Comparison of ENCODE assay signal across 30 cellular contexts in the genomic region with DNA sequence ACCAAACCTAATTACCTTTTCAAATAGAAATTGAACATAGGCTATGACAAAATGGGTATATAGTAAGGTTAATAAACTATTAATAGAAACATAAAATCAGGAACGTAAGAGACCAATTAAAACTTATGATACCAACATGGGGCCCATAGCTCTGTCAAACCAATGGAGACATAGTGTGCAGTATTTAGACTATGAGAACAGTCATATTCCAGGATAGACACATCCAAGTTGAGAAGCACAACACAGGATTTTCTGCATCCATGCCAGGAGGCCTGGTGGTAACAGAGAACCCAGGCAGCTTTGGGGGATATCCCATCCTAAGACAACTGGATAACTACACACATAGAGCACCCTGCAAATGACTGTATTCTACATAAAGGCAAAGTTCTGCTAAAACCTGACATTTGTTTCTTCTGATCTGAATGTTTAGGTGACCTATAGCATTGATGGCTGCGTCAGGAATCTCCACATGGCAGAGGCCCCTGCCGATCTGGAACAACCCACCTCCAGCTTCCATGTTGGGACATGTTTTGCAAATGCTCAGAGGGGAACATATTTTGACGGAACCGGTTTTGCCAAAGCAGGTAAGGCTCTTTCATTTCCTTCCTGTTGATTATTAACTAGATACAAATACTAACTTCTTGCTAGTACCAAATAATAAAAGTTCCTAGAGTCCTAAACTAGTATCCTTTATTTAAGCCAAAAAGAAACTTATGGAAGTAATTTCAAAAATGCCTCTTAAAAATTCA.
DNase-seq lines count a peak whose midpoint lies in the region; ATAC-seq, FAIRE-seq and TF ChIP-seq lines count a peak whose summit lies in the region.
"Had no signal": no experiment of that assay in that cellular context is flagged by ENCODE, and none has a peak within 500 bp of the region (broad histone marks: within the 10 kb centered on the region; RNA-seq: fewer than 3 reads in every experiment).

No MANE protein-coding gene starts in this region.

- peak overlapping the region in 3 of 10 donors; percentile 17 to 47 (median 31) for H3K27ac ChIP-seq in heart right ventricle
- H3K27ac ChIP-seq in right cardiac atrium (ENCODE audit: low read length) = no peak overlapping the region
- no peak overlapping the region for H3K27ac ChIP-seq in H1 (ENCODE audit: low read depth, low read length)
- H3K27ac ChIP-seq in left lung = no peak overlapping the region
- no peak overlapping the region for H3K27ac ChIP-seq in transverse colon
- H3K27ac ChIP-seq: A549, gastroesophageal sphincter, ovary, right lobe of liver, uterus had no signal

- no peak overlapping the region for H2BK12ac ChIP-seq in H1 (ENCODE audit: low read depth, low read length)

- H2BK20ac ChIP-seq in H1 (ENCODE audit: low read length) = no peak overlapping the region

- ATAC-seq in heart right ventricle (peak in 6 of 8 donors; percentile 23 to 51 (median 44)), right cardiac atrium (no peak), left lung (peak; percentile 54)
- ATAC-seq: A549; activated CD4-positive, alpha-beta T cell treated with anti-CD3 and anti-CD28 coated beads for 36 hours; activated CD8-positive, alpha-beta T cell treated with anti-CD3 and anti-CD28 coated beads, Interleukin-2, amount 10 ng/mL, durations not matched to agents 7 days and 5 days; CD8-positive, alpha-beta T cell; gastroesophageal sphincter had no signal

- no peaks in the 10 kb centered on the region for H3K23me2 ChIP-seq in H1 (ENCODE audit: low read depth, low read length)

- no peak overlapping the region for H2BK120ac ChIP-seq in H1 (replicated peaks; ENCODE audit: low read depth, low read length)

- no peak overlapping the region for H3K18ac ChIP-seq in H1 (ENCODE audit: extremely low read depth, low read length)

- H3K9ac ChIP-seq in H1 (replicated peaks in 1 of 4; ENCODE audit: extremely low read depth in 1 of 4, low read depth in 3 of 4, low read length in 3 of 4) = no peak overlapping the region
- H3K9ac ChIP-seq: SK-N-SH had no signal

- in situ Hi-C loops in transverse colon (cut with MboI; ENCODE audit: low pct_ligation_motif_present in 1 of 4, low pct_unique_long_range_greater_than_20kb in 1 of 4, low sequenced_read_pairs in 3 of 4) = no loop called here

- no peak overlapping the region for H3K4ac ChIP-seq in H1 (replicated peaks; ENCODE audit: insufficient read length, low read depth, low read length)

- H3K36me3 ChIP-seq in heart right ventricle (peaks cover 0 to 96% (median 13%) of the 10 kb centered on the region in 9 donors), H1 (ENCODE audit: control insufficient read depth in 2 of 4, insufficient read depth in 4 of 4, low read length in 3 of 4) (no peaks in the 10 kb centered on the region), left lung (no peaks in the 10 kb centered on the region), transverse colon (no peaks in the 10 kb centered on the region)
- H3K36me3 ChIP-seq: MG63, ovary, right lobe of liver, uterus had no signal

- no peak overlapping the region for H2AK5ac ChIP-seq in H1 (ENCODE audit: low read depth, low read length)

- no peak for TF ChIP-seq CTCF in heart right ventricle (IDR thresholded peaks at IDR 0.05)
- TF ChIP-seq CTCF in H1 (IDR thresholded peaks at IDR 0.05; ENCODE audit: control extremely low read depth in 1 of 3, insufficient read depth in 1 of 3, low read depth in 1 of 3, low read length in 3 of 3) = no peak
- no peak for TF ChIP-seq CTCF in left lung (IDR thresholded peaks at IDR 0.05)
- TF ChIP-seq CTCF in transverse colon (IDR thresholded peaks at IDR 0.05) = no peak
- TF ChIP-seq CTCF in chondrocyte (IDR thresholded peaks at IDR 0.05) = no peak

- no peak overlapping the region for H4K8ac ChIP-seq in H1 (ENCODE audit: extremely low read depth, insufficient read depth, low read length)

- H3K4me1 ChIP-seq in heart right ventricle = peaks cover 0 to 55% (median 17%) of the 10 kb centered on the region in 9 donors
- peaks cover 4% of the 10 kb centered on the region for H3K4me1 ChIP-seq in right cardiac atrium (ENCODE audit: control insufficient read depth, insufficient read depth, low read length)
- peaks cover 0 to 5% (median 4%) of the 10 kb centered on the region in 4 experiments; a peak in 3 of 7 replicates for H3K4me1 ChIP-seq in H1 (replicated peaks in 1 of 4; ENCODE audit: control insufficient read depth in 3 of 4, insufficient read depth in 4 of 4, low read length in 3 of 4)
- H3K4me1 ChIP-seq in left lung = peaks cover 0 to 5% of the 10 kb centered on the region in 2 donors
- H3K4me1 ChIP-seq in transverse colon = no peaks in the 10 kb centered on the region
- H3K4me1 ChIP-seq: A549, gastroesophageal sphincter, right lobe of liver, uterus had no signal

- no peak overlapping the region for H4K91ac ChIP-seq in H1 (replicated peaks; ENCODE audit: insufficient read length, low read length)

- no peak overlapping the region for H3K14ac ChIP-seq in H1 (ENCODE audit: insufficient read length)

- no peak overlapping the region for H2BK5ac ChIP-seq in H1 (ENCODE audit: low read depth, low read length)

- H3K27ac Mint-ChIP-seq in chondrocyte (ENCODE audit: unreplicated experiment) = no peak overlapping the region
- H3K27ac Mint-ChIP-seq: activated CD4-positive, alpha-beta T cell treated with anti-CD3 and anti-CD28 coated beads for 36 hours; activated CD8-positive, alpha-beta T cell treated with anti-CD3 and anti-CD28 coated beads, Interleukin-2, amount 10 ng/mL, durations not matched to agents 7 days and 5 days; activated naive CD8-positive, alpha-beta T cell; CD8-positive, alpha-beta T cell; IgD-negative memory B cell; nephron progenitor cell had no signal

- no peak for FAIRE-seq in H1 (lab: Jason Lieb, UNC)
- FAIRE-seq: A549, G401.6, H54 had no signal

- no peak overlapping the region for H3K56ac ChIP-seq in H1 (replicated peaks; ENCODE audit: insufficient read length, low read depth, low read length)

- H3K36me3 Mint-ChIP-seq in chondrocyte (ENCODE audit: low read depth) = peaks cover 2% of the 10 kb centered on the region
- H3K36me3 Mint-ChIP-seq: activated naive CD8-positive, alpha-beta T cell; CD8-positive, alpha-beta T cell had no signal

- WGBS in heart right ventricle, 2 donors = 83 to 86% methylated on average over 5 of the region's 5 CpGs
- 87% methylated on average over 5 of the region's 5 CpGs for WGBS in right cardiac atrium
- 90% methylated on average over 5 of the region's 5 CpGs; no CpG with 5 or more reads in 1 of the 2 experiments for WGBS in H1 (ENCODE audit: extremely low coverage in 1 of 2, insufficient coverage in 1 of 2, insufficient read length in 1 of 2, insufficient replicate concordance in 2 of 2, low coverage in 1 of 2, low lambda C conversion rate in 2 of 2, missing lambda C conversion rate in 1 of 2), 2 experiments
- WGBS in transverse colon (ENCODE audit: low coverage in 1 of 2), 2 donors = 64 to 71% methylated on average over 3 to 5 of the region's 5 CpGs

- H3K9me3 ChIP-seq in heart right ventricle (no peaks in the 10 kb centered on the region), right cardiac atrium (ENCODE audit: control insufficient read depth, low read length) (no peaks in the 10 kb centered on the region), H1 (ENCODE audit: insufficient read depth in 2 of 2, low read depth in 1 of 2, low read length in 1 of 2) (no peaks in the 10 kb centered on the region), left lung (no peaks in the 10 kb centered on the region), transverse colon (no peaks in the 10 kb centered on the region)
- H3K9me3 ChIP-seq: A549, gastroesophageal sphincter, MG63, ovary, right lobe of liver, SK-N-SH, uterus had no signal

- H3K27me3 ChIP-seq in heart right ventricle = no peaks in the 10 kb centered on the region
- H3K27me3 ChIP-seq in right cardiac atrium (ENCODE audit: control insufficient read depth, insufficient read depth) = no peaks in the 10 kb centered on the region
- no peaks in the 10 kb centered on the region for H3K27me3 ChIP-seq in H1 (replicated peaks in 1 of 4; ENCODE audit: control insufficient read depth in 3 of 4, extremely low read depth in 1 of 4, insufficient read depth in 3 of 4, low read length in 3 of 4)
- no peaks in the 10 kb centered on the region for H3K27me3 ChIP-seq in left lung
- no peaks in the 10 kb centered on the region for H3K27me3 ChIP-seq in transverse colon
- H3K27me3 ChIP-seq: gastroesophageal sphincter, MG63, ovary, right lobe of liver, uterus had no signal

- no peak overlapping the region for H3K4me3 ChIP-seq in heart right ventricle
- no peak overlapping the region for H3K4me3 ChIP-seq in right cardiac atrium (ENCODE audit: low read length)
- H3K4me3 ChIP-seq in H1 (ENCODE audit: extremely low read depth in 1 of 4, insufficient read depth in 2 of 4, low read depth in 3 of 4, low read length in 4 of 4) = no peak overlapping the region
- H3K4me3 ChIP-seq in left lung = no peak overlapping the region
- no peak overlapping the region for H3K4me3 ChIP-seq in transverse colon
- H3K4me3 ChIP-seq: A549, gastroesophageal sphincter, lung, MG63, ovary, right lobe of liver, uterus had no signal

- H3K23ac ChIP-seq in H1 (ENCODE audit: insufficient read length) = no peak overlapping the region

- TF ChIP-seq RAD21 in H1 (IDR thresholded peaks at IDR 0.05 in 1 of 2, conservative IDR thresholded peaks at IDR 0.05 in 1 of 2; ENCODE audit: low read depth in 2 of 2, low read length in 2 of 2) = no peak

- DNase-seq in heart right ventricle = no peak
- no peak for DNase-seq in right cardiac atrium
- no peak for DNase-seq in H1 (ENCODE audit: low read depth in 1 of 2, low spot score in 2 of 2)
- DNase-seq in left lung = no peak
- no peak for DNase-seq in transverse colon
- no peak for DNase-seq in chondrocyte (ENCODE audit: low spot score)
- no peak for DNase-seq in NCI-H82 treated with DMSO at 0.1 percent for 48 hours (lab: John Stamatoyannopoulos, UW; ENCODE audit: unreplicated experiment)
- no peak for DNase-seq in NCI-H510A (lab: John Stamatoyannopoulos, UW)
- DNase-seq: activated CD4-positive, alpha-beta T cell treated with anti-CD3 and anti-CD28 coated beads for 36 hours; activated CD8-positive, alpha-beta T cell treated with anti-CD3 and anti-CD28 coated beads, Interleukin-2, amount 10 ng/mL, durations not matched to agents 7 days and 5 days; aorta; caudate nucleus; CD8-positive, alpha-beta T cell; MG63; NCI-H2029; NCI-H526 treated with DMSO at 0.1 percent for 48 hours; nephron progenitor cell; ovary; right lobe of liver; SK-N-SH; stimulated activated CD4-positive, alpha-beta T cell treated with anti-CD3 and anti-CD28 coated beads, Interleukin-2, amount 100 ng/mL, for 48 hours; T-helper 2 cell; uterus had no signal

- CTCF ChIA-PET in H1 (lab: Charles Lee; ENCODE audit: partially characterized antibody) = no interaction called here

- H3K4me1 Mint-ChIP-seq in chondrocyte (ENCODE audit: low read depth) = peaks cover 9% of the 10 kb centered on the region
- H3K4me1 Mint-ChIP-seq: activated CD4-positive, alpha-beta T cell treated with anti-CD3 and anti-CD28 coated beads for 36 hours; IgD-negative memory B cell had no signal

- no peak overlapping the region for H2BK15ac ChIP-seq in H1 (ENCODE audit: low read length)

- no peaks in the 10 kb centered on the region for H3K27me3 Mint-ChIP-seq in chondrocyte (ENCODE audit: low read depth)
- H3K27me3 Mint-ChIP-seq: activated CD4-positive, alpha-beta T cell treated with anti-CD3 and anti-CD28 coated beads for 36 hours; activated naive CD8-positive, alpha-beta T cell; IgD-negative memory B cell had no signal

- no peaks in the 10 kb centered on the region for H4K20me1 ChIP-seq in H1 (replicated peaks in 1 of 2; ENCODE audit: control insufficient read depth in 1 of 2, insufficient read depth in 2 of 2, low read length in 2 of 2)

- H3K79me1 ChIP-seq in H1 (ENCODE audit: low read depth, low read length) = no peaks in the 10 kb centered on the region

- H3K4me3 Mint-ChIP-seq in chondrocyte (ENCODE audit: unreplicated experiment) = no peak overlapping the region
- H3K4me3 Mint-ChIP-seq: activated CD4-positive, alpha-beta T cell treated with anti-CD3 and anti-CD28 coated beads for 36 hours; activated CD8-positive, alpha-beta T cell treated with anti-CD3 and anti-CD28 coated beads, Interleukin-2, amount 10 ng/mL, durations not matched to agents 7 days and 5 days; activated naive CD8-positive, alpha-beta T cell; CD8-positive, alpha-beta T cell; IgD-negative memory B cell; nephron progenitor cell had no signal

- POLR2A ChIA-PET in H1 (lab: Charles Lee; ENCODE audit: partially characterized antibody) = no interaction called here

- TF ChIP-seq EP300 in H1 (IDR thresholded peaks at IDR 0.05; ENCODE audit: borderline replicate concordance in 1 of 2, low read depth in 2 of 2, low read length in 2 of 2) = no peak
- no peak for TF ChIP-seq EP300 in transverse colon (IDR thresholded peaks at IDR 0.05; ENCODE audit: low read depth)

- H3K4me2 ChIP-seq in H1 (ENCODE audit: insufficient read depth in 1 of 2, low read depth in 2 of 2, low read length in 2 of 2) = no peak overlapping the region
- H3K4me2 ChIP-seq: A549, SK-N-SH had no signal

- TF ChIP-seq POLR2A in H1 (IDR thresholded peaks at IDR 0.05; ENCODE audit: control extremely low read depth in 1 of 2, low read depth in 2 of 2, low read length in 2 of 2) = no peak
- no peak for TF ChIP-seq POLR2A in transverse colon (IDR thresholded peaks at IDR 0.05)

- H3K79me2 ChIP-seq in H1 (ENCODE audit: control insufficient read depth in 1 of 2, insufficient read depth in 2 of 2, low read length in 2 of 2) = no peaks in the 10 kb centered on the region

- intact Hi-C loops in heart right ventricle (cut with DNase I) = loop anchor here in 2 of 10 donors (10.0 kb wide), 2 partner anchors 68 to 228 kb away; no protein-coding TSS in a partner anchor
- intact Hi-C loops in right cardiac atrium (cut with DNase I) = no loop called here
- intact Hi-C loops in left lung (cut with DNase I) = no loop called here
- intact Hi-C loops in transverse colon (cut with DNase I; ENCODE audit: low total_unique reads) = loop anchor here (10.0 kb wide), 1 partner anchor 68 kb away; no protein-coding TSS in a partner anchor

- H4K5ac ChIP-seq in H1 (ENCODE audit: insufficient read length, low read depth, low read length) = no peak overlapping the region

- H2AFZ ChIP-seq in H1 (ENCODE audit: low read length) = 0 out of 2 replicates have a peak overlapping the region, but pooled peaks have one; percentile 24

- no peaks in the 10 kb centered on the region for H3K9me3 Mint-ChIP-seq in chondrocyte (ENCODE audit: low read depth)
- H3K9me3 Mint-ChIP-seq: CD8-positive, alpha-beta T cell; IgD-negative memory B cell; nephron progenitor cell had no signal

Comparison
In these comparisons a context has a peak if more than half of its experiments do, and no peak if none do; other contexts are left out.
1. ATAC-seq: peak in heart right ventricle (6 of 8) and left lung (single experiment); none in right cardiac atrium (0 of 2).